In genomic region chr15:75245741-75246140, GRCh38 we compare ENCODE assay signal across 11 cellular contexts. TPM values are rescaled to one million over a fixed set of nuclear protein-coding genes. Genes with fewer than 3 reads are reported as not detected.
"Had no signal": no experiment of that assay in that cellular context is flagged by ENCODE, and none has a peak within 500 bp of the region (broad histone marks: within the 10 kb centered on the region; RNA-seq: fewer than 3 reads in every experiment).

No MANE protein-coding gene starts in this region.

RNA-seq across cellular contexts. Expression of gene GOLGA6C, which starts 12.4 kb away (rescaled TPM):
- total RNA-seq: PC-3, PC-9, Peyer's patch, Right ventricle myocardium inferior, Right ventricle myocardium superior, RPMI7951, SJCRH30, SJSA1, SK-MEL-5 had no signal
- polyA plus RNA-seq: SK-N-SH had no signal

RNA-seq across cellular contexts. Expression of gene GOLGA6D, which starts 36.9 kb away (rescaled TPM):
- total RNA-seq: OCI-LY7, PC-3, PC-9, Peyer's patch, Right ventricle myocardium inferior, Right ventricle myocardium superior, RPMI7951, SJCRH30, SJSA1, SK-MEL-5 had no signal
